8 cellular contexts compared by ENCODE assay signal in genomic region chr20:53609501-53610445, GRCh38. TPM values are rescaled to one million over a fixed set of nuclear protein-coding genes. Genes with fewer than 3 reads are reported as not detected.
DNase-seq lines count a peak whose midpoint lies in the region; ATAC-seq and TF ChIP-seq lines count a peak whose summit lies in the region.

No MANE protein-coding gene starts in this region.

- no peaks in the 10 kb centered on the region for H3K9me3 Mint-ChIP-seq in type B pancreatic cell

- no peak overlapping the region for H4K8ac ChIP-seq in neuronal stem cell (ENCODE audit: low read depth, low read length)

- no peak overlapping the region for H4K91ac ChIP-seq in neuronal stem cell (ENCODE audit: low read depth, low read length, poor library complexity)

- H3K4me2 ChIP-seq in neuronal stem cell (ENCODE audit: insufficient read depth, low read length, poor library complexity, severe bottlenecking) = no peak overlapping the region

- DNase-seq in NCI-H748 (lab: John Stamatoyannopoulos, UW; ENCODE audit: unreplicated experiment) (peak; percentile 3), NCI-H748 treated with DMSO at 0.1 percent for 48 hours (lab: John Stamatoyannopoulos, UW) (no peak), NCI-H1436 treated with DMSO at 0.1 percent for 48 hours (lab: John Stamatoyannopoulos, UW) (peak; percentile 66), ecto neural progenitor cell (ENCODE audit: low spot score) (peak; percentile 53), neuronal stem cell (ENCODE audit: low spot score) (no peak), type B pancreatic cell (ENCODE audit: extremely low spot score, unreplicated experiment) (no peak)
- peak; percentile 56 for DNase-seq in activated CD4-positive, alpha-beta T cell treated with anti-CD3 and anti-CD28 coated beads for 1 hour

- peak overlapping the region; percentile 39 for H3K27ac Mint-ChIP-seq in type B pancreatic cell

- H3K4ac ChIP-seq in neuronal stem cell (ENCODE audit: low read length) = no peak overlapping the region

- no peak overlapping the region for H3K18ac ChIP-seq in neuronal stem cell (ENCODE audit: low read length)

- TF ChIP-seq CTCF in type B pancreatic cell (conservative IDR thresholded peaks at IDR 0.05) = no peak

- no peaks in the 10 kb centered on the region for H3K27me3 Mint-ChIP-seq in type B pancreatic cell

- WGBS in neuronal stem cell (ENCODE audit: extremely low coverage in 2 of 2, insufficient read length in 2 of 2, insufficient replicate concordance in 1 of 2), 2 donors = no CpG with 5 or more reads among the region's 15 CpGs

- H2BK5ac ChIP-seq in neuronal stem cell (ENCODE audit: low read length) = no peak overlapping the region

- peaks cover 16% of the 10 kb centered on the region for H3K4me1 Mint-ChIP-seq in type B pancreatic cell (ENCODE audit: unreplicated experiment)

- no peak overlapping the region for H2BK120ac ChIP-seq in neuronal stem cell (ENCODE audit: low read depth, low read length)

- no peak overlapping the region for H3K4me3 Mint-ChIP-seq in type B pancreatic cell

- no peak overlapping the region for H3K9ac ChIP-seq in neuronal stem cell (ENCODE audit: low read depth, low read length, poor library complexity)

- no peak for ATAC-seq in HG03025 (IDR thresholded peaks at IDR 0.05; ENCODE audit: low FRiP score, unreplicated experiment)

- H3K14ac ChIP-seq in neuronal stem cell (ENCODE audit: low read length) = no peak overlapping the region

- H3K36me3 ChIP-seq in neuronal stem cell (replicated peaks in 1 of 2; ENCODE audit: control insufficient read depth in 2 of 2, insufficient read depth in 2 of 2, low read length in 2 of 2) = no peaks in the 10 kb centered on the region

- peak overlapping the region; percentile 70 for H2AFZ ChIP-seq in neuronal stem cell (ENCODE audit: low read length)

- H3K23ac ChIP-seq in neuronal stem cell (ENCODE audit: low read depth, low read length, poor library complexity) = no peak overlapping the region

- no peaks in the 10 kb centered on the region for H3K9me3 ChIP-seq in neuronal stem cell (replicated peaks in 1 of 2; ENCODE audit: control insufficient read depth in 2 of 2, insufficient read depth in 1 of 2, low read depth in 1 of 2, low read length in 2 of 2)

- no peak overlapping the region for H2BK12ac ChIP-seq in neuronal stem cell (ENCODE audit: low read length)

- H3K27me3 ChIP-seq in neuronal stem cell (ENCODE audit: control insufficient read depth in 3 of 3, insufficient read depth in 3 of 3, low read depth in 1 of 3, low read length in 3 of 3) = no peaks in the 10 kb centered on the region

- no peaks in the 10 kb centered on the region for H3K36me3 Mint-ChIP-seq in type B pancreatic cell

- H3K79me1 ChIP-seq in neuronal stem cell (ENCODE audit: low read depth, low read length) = no peaks in the 10 kb centered on the region

- peak overlapping the region; percentile 52 for H3K27ac ChIP-seq in neuronal stem cell (replicated peaks; ENCODE audit: low read length)

- H2BK15ac ChIP-seq in neuronal stem cell (ENCODE audit: low read length) = no peak overlapping the region

- H2AK5ac ChIP-seq in neuronal stem cell (ENCODE audit: low read depth, low read length) = no peak overlapping the region

- peaks cover 6 to 9% of the 10 kb centered on the region in 2 donors for H3K4me1 ChIP-seq in neuronal stem cell (ENCODE audit: control insufficient read depth in 2 of 2, insufficient read depth in 1 of 2, low read depth in 1 of 2, low read length in 2 of 2)

- H3K4me3 ChIP-seq in neuronal stem cell (ENCODE audit: low read length in 2 of 2) = no peak overlapping the region

RNA-seq across cellular contexts. Expression of gene ZNF217, which starts 16.1 kb away (rescaled TPM):
- polyA plus RNA-seq in neuronal stem cell (2013, experiment 1 of 2) = 31.6 TPM
- 32.6 TPM for polyA plus RNA-seq in neuronal stem cell (2013, experiment 2 of 2)
- total RNA-seq in type B pancreatic cell (ENCODE audit: low replicate concordance) = 32.8 and 78.1 TPM in 2 replicates

Comparison
In these comparisons a context has a peak if more than half of its experiments do, and no peak if none do; other contexts are left out.
1. DNase-seq: peak in NCI-H748 (single experiment), NCI-H1436 treated with DMSO at 0.1 percent for 48 hours (single experiment), activated CD4-positive, alpha-beta T cell treated with anti-CD3 and anti-CD28 coated beads for 1 hour (single experiment) and ecto neural progenitor cell (single experiment); none in NCI-H748 treated with DMSO at 0.1 percent for 48 hours (single experiment), neuronal stem cell (single experiment) and type B pancreatic cell (single experiment).